ENCODE assay signal across 8 cellular contexts in genomic region chrX:53088136-53088974, GRCh38. TPM values are rescaled to one million over a fixed set of nuclear protein-coding genes. Genes with fewer than 3 reads are reported as not detected.
DNase-seq lines count a peak whose midpoint lies in the region; FAIRE-seq and TF ChIP-seq lines count a peak whose summit lies in the region.

No MANE protein-coding gene starts in this region.

- peaks cover under 1% of the 10 kb centered on the region for H3F3A ChIP-seq in MM.1S (ENCODE audit: insufficient read depth, low read length)

- peak overlapping the region; percentile 86 to 95 (median 94) for H3K4me3 Mint-ChIP-seq in IgD-negative memory B cell
- H3K4me3 Mint-ChIP-seq in Calu3 (ENCODE audit: low read depth, unreplicated experiment), result no peak overlapping the region

- DNase-seq in GM12892 (ENCODE audit: insufficient read length), result peak; percentile 64
- peak; percentile 34 to 63 (median 49) for DNase-seq in activated CD4-positive, CD25-positive, alpha-beta regulatory T cell (lab: John Stamatoyannopoulos, UW)
- peak in 57 of 61 donors; percentile 6 to 92 (median 66) for DNase-seq in caudate nucleus (lab: John Stamatoyannopoulos, UW)
- DNase-seq in Calu3, result no peak
- DNase-seq in MM.1S, result no peak

- H3K36me3 Mint-ChIP-seq in IgD-negative memory B cell, result no peaks in the 10 kb centered on the region
- peaks cover 36% of the 10 kb centered on the region for H3K36me3 Mint-ChIP-seq in Calu3 (ENCODE audit: insufficient read depth, unreplicated experiment)

- H4K20me1 ChIP-seq in MM.1S (ENCODE audit: insufficient read depth, low read length), result no peaks in the 10 kb centered on the region

- H3K27ac Mint-ChIP-seq in IgD-negative memory B cell (peak overlapping the region; percentile 75 to 92 (median 85)), Calu3 (ENCODE audit: unreplicated experiment) (no peak overlapping the region)

- no peak overlapping the region for H2AFZ ChIP-seq in MM.1S (ENCODE audit: low read length)

- intact Hi-C loops in Calu3 (cut with micrococcal nuclease; ENCODE audit: unreplicated experiment), result no loop called here

- no peaks in the 10 kb centered on the region for H3K9me3 ChIP-seq in MM.1S (replicated peaks; ENCODE audit: insufficient read depth, low read length)

- BruUV-seq in Calu3 (replicated peaks; lab: Mats Ljungman, UMichigan), result no TSS peak

- H3K4me1 ChIP-seq in MM.1S (ENCODE audit: low read length), result no peaks in the 10 kb centered on the region

- CTCF ChIA-PET in Calu3 (lab: Charles Lee), result no interaction called here

- peak overlapping the region in 6 of 7 experiments; percentile 14 to 34 (median 25) for H3K4me3 ChIP-seq in skin epidermis
- no peak overlapping the region for H3K4me3 ChIP-seq in MM.1S (ENCODE audit: low read length)

- peak; percentile 43; the same call in 1 of the 2 replicates for TF ChIP-seq POLR2A in GM12892 (IDR thresholded peaks at IDR 0.05; ENCODE audit: low read depth, low read length)

- FAIRE-seq in GM12892 (lab: Jason Lieb, UNC), result no peak
- peak; percentile 99 for FAIRE-seq in islet of Langerhans (lab: Jason Lieb, UNC)

- H3K27me3 Mint-ChIP-seq in IgD-negative memory B cell (peaks cover 2% of the 10 kb centered on the region), Calu3 (ENCODE audit: unreplicated experiment) (no peaks in the 10 kb centered on the region)

- TF ChIP-seq CTCF in Calu3 (IDR thresholded peaks at IDR 0.05; ENCODE audit: unreplicated experiment) (no peak), MM.1S (IDR thresholded peaks at IDR 0.05; ENCODE audit: low read length) (no peak)

- H3K27me3 ChIP-seq in MM.1S (replicated peaks; ENCODE audit: insufficient read depth, low read length), result no peaks in the 10 kb centered on the region

- H3K9ac ChIP-seq in MM.1S (ENCODE audit: low read length), result no peak overlapping the region

- no peaks in the 10 kb centered on the region for H3K9me2 ChIP-seq in MM.1S (replicated peaks; ENCODE audit: insufficient read depth, low read length)

- H3K36me3 ChIP-seq in MM.1S (replicated peaks; ENCODE audit: insufficient read depth, low read length), result no peaks in the 10 kb centered on the region

- H3K9me3 Mint-ChIP-seq in IgD-negative memory B cell, result no peaks in the 10 kb centered on the region
- no peaks in the 10 kb centered on the region for H3K9me3 Mint-ChIP-seq in Calu3 (ENCODE audit: low read depth, unreplicated experiment)

- no peaks in the 10 kb centered on the region for H3K79me2 ChIP-seq in MM.1S (ENCODE audit: low read length)

- H3K4me2 ChIP-seq in MM.1S (ENCODE audit: low read depth, low read length), result no peak overlapping the region; the same call in 1 of the 2 replicates

- peak overlapping the region; percentile 96 for H3K27ac ChIP-seq in caudate nucleus (ENCODE audit: low read depth, low read length)
- H3K27ac ChIP-seq in skin epidermis, result peak overlapping the region in 17 of 21 experiments; percentile 26 to 86 (median 76)
- H3K27ac ChIP-seq in MM.1S (ENCODE audit: low read length), result no peak overlapping the region

- peaks cover 12 to 19% (median 19%) of the 10 kb centered on the region in 3 donors for H3K4me1 Mint-ChIP-seq in IgD-negative memory B cell
- H3K4me1 Mint-ChIP-seq in Calu3 (ENCODE audit: low read depth, unreplicated experiment), result peaks cover 6% of the 10 kb centered on the region

RNA-seq across cellular contexts. Expression of gene KANTR, which starts 5.6 kb away (rescaled TPM):
- 7.9 TPM for polyA plus RNA-seq in GM12892 (2012; ENCODE audit: missing spikeins)
- 1.9 TPM for polyA plus RNA-seq in IgD-negative memory B cell
- 14.5 and 18.2 TPM in 2 replicates for total RNA-seq in Calu3 (2022)

RNA-seq across cellular contexts. Expression of gene TSPYL2, which starts 6.2 kb away (rescaled TPM):
- 19.1 TPM for polyA plus RNA-seq in GM12892 (2012; ENCODE audit: missing spikeins)
- polyA plus RNA-seq in IgD-negative memory B cell, result 19.3 TPM
- total RNA-seq in Calu3 (2022), result 18.8 and 19.9 TPM in 2 replicates

RNA-seq across cellular contexts. Expression of gene GPR173, which starts 39.8 kb away (rescaled TPM):
- not detected for polyA plus RNA-seq in GM12892 (2012; ENCODE audit: missing spikeins)
- not detected for polyA plus RNA-seq in IgD-negative memory B cell
- total RNA-seq in Calu3 (2022), result 0.68 and 0.78 TPM in 2 replicates

Comparison
In these comparisons a context has a peak if more than half of its experiments do, and no peak if none do; other contexts are left out.
1. DNase-seq: peak in GM12892 (single experiment), activated CD4-positive, CD25-positive, alpha-beta regulatory T cell (4 of 4) and caudate nucleus (57 of 61); none in Calu3 (single experiment) and MM.1S (single experiment).